Comparison of ENCODE assay signal across 28 cellular contexts in the genomic region with DNA sequence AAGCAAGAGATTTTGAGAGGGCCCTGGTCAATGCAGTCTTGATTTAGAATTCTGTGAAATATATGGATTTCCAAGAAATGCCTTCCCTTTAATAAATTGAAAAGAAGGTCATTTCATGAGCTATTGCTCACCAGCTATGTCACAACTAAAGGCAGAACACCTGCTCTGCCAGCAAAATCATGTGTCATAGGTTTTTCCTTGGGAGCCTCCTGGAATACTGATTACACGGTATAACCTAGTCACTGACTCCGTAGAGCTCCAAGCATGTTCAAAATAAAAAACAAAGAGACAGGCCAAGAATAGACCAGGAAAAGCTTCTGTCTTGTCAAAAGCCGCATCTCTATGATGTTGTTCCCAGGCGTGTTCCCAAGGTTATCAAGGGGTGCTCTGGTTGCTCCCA. TPM values are rescaled to one million over a fixed set of nuclear protein-coding genes. Genes with fewer than 3 reads are reported as not detected.
DNase-seq lines count a peak whose midpoint lies in the region; ATAC-seq and TF ChIP-seq lines count a peak whose summit lies in the region.
"Had no signal": no experiment of that assay in that cellular context is flagged by ENCODE, and none has a peak within 500 bp of the region (broad histone marks: within the 10 kb centered on the region; RNA-seq: fewer than 3 reads in every experiment).

No MANE protein-coding gene starts in this region.

- DNase-seq in DMS153 (lab: John Stamatoyannopoulos, UW) (peak; percentile 7), DMS153 treated with DMSO at 0.1 percent for 48 hours (lab: John Stamatoyannopoulos, UW; ENCODE audit: unreplicated experiment) (no peak), endodermal cell (no peak), foreskin keratinocyte (peak; percentile 65 to 71), renal cortical epithelial cell (ENCODE audit: low read depth) (peak; percentile 3), upper lobe of left lung (no peak), DMS79 (lab: John Stamatoyannopoulos, UW) (no peak), tibial nerve (ENCODE audit: low spot score in 2 of 2) (no peak)
- DNase-seq: BE2C, Calu3, EL, GDM1, GOT3, HFFc6, NCI-H1092 treated with DMSO at 0.1 percent for 48 hours, NCI-H1436, NCI-H1930, NCI-H2107, NCI-H524, NCI-H774, PC-9, Right ventricle myocardium superior had no signal

- no peak for TF ChIP-seq CTCF in endodermal cell (conservative IDR thresholded peaks at IDR 0.05)
- TF ChIP-seq CTCF in foreskin keratinocyte (conservative IDR thresholded peaks at IDR 0.05): no peak
- TF ChIP-seq CTCF in upper lobe of left lung (IDR thresholded peaks at IDR 0.05): no peak
- no peak for TF ChIP-seq CTCF in tibial nerve (IDR thresholded peaks at IDR 0.05)

- ATAC-seq in foreskin keratinocyte: peak; percentile 84
- ATAC-seq in upper lobe of left lung (ENCODE audit: low FRiP score in 2 of 2): no peak
- ATAC-seq: GM12878 had no signal

- no peak overlapping the region for H3K27ac Mint-ChIP-seq in endodermal cell
- H3K27ac Mint-ChIP-seq: CD14-positive monocyte, HFFc6 had no signal

- H3K27me3 Mint-ChIP-seq in endodermal cell (ENCODE audit: insufficient read depth): no peaks in the 10 kb centered on the region

- no peak for TF ChIP-seq POLR2A in upper lobe of left lung (IDR thresholded peaks at IDR 0.05)
- no peak for TF ChIP-seq POLR2A in tibial nerve (IDR thresholded peaks at IDR 0.05)

- peaks cover 45% of the 10 kb centered on the region for H3K4me1 Mint-ChIP-seq in endodermal cell

- H3K27me3 ChIP-seq in endodermal cell (ENCODE audit: control insufficient read depth, insufficient read depth, low read length, poor library complexity, severe bottlenecking) (no peaks in the 10 kb centered on the region), foreskin keratinocyte (no peaks in the 10 kb centered on the region), upper lobe of left lung (no peaks in the 10 kb centered on the region), tibial nerve (no peaks in the 10 kb centered on the region)
- H3K27me3 ChIP-seq: BE2C had no signal

- H3K4me1 ChIP-seq in endodermal cell (ENCODE audit: control insufficient read depth, insufficient read depth, low read length) (peaks cover 6% of the 10 kb centered on the region), foreskin keratinocyte (peaks cover 9% of the 10 kb centered on the region), upper lobe of left lung (no peaks in the 10 kb centered on the region), tibial nerve (peaks cover 0 to 3% (median 0%) of the 10 kb centered on the region in 4 donors)
- H3K4me1 ChIP-seq: BE2C, HAP-1, SJSA1 had no signal

- no peaks in the 10 kb centered on the region for H3K36me3 Mint-ChIP-seq in endodermal cell (ENCODE audit: low read depth)
- H3K36me3 Mint-ChIP-seq: CD14-positive monocyte had no signal

- H3K9me3 Mint-ChIP-seq in endodermal cell: no peaks in the 10 kb centered on the region
- H3K9me3 Mint-ChIP-seq: HFFc6 had no signal

- 94 to 100% methylated on average over 3 to 4 of the region's 4 CpGs for WGBS in endodermal cell (ENCODE audit: insufficient coverage in 1 of 2, insufficient read length in 1 of 2), 2 experiments
- 89 to 91% methylated on average over 4 of the region's 4 CpGs for WGBS in upper lobe of left lung, 2 donors
- 93 to 95% methylated on average over 4 of the region's 4 CpGs for WGBS in tibial nerve, 2 donors

- H3K9me3 ChIP-seq in endodermal cell (ENCODE audit: control insufficient read depth, low read length): peaks cover 9% of the 10 kb centered on the region
- H3K9me3 ChIP-seq in upper lobe of left lung: no peaks in the 10 kb centered on the region
- H3K9me3 ChIP-seq in tibial nerve: no peaks in the 10 kb centered on the region
- H3K9me3 ChIP-seq: BE2C, HAP-1, SJSA1 had no signal

- H3K27ac ChIP-seq in endodermal cell (ENCODE audit: low read depth, low read length) (no peak overlapping the region), foreskin keratinocyte (peak overlapping the region; percentile 60), upper lobe of left lung (no peak overlapping the region), tibial nerve (no peak overlapping the region)
- H3K27ac ChIP-seq: 22Rv1, KMS-11, PC-9, SJSA1 had no signal

- H3K9ac ChIP-seq in endodermal cell (ENCODE audit: extremely low read depth, low read length, poor library complexity, severe bottlenecking): no peak overlapping the region
- H3K9ac ChIP-seq: KMS-11 had no signal

- H3K4me3 Mint-ChIP-seq in endodermal cell: peak overlapping the region; percentile 13
- H3K4me3 Mint-ChIP-seq: CD14-positive monocyte, HFFc6 had no signal

- H3K4me3 ChIP-seq in endodermal cell (ENCODE audit: low read length) (no peak overlapping the region), upper lobe of left lung (no peak overlapping the region), tibial nerve (no peak overlapping the region)
- H3K4me3 ChIP-seq: GM12878, HAP-1, PC-9, SJSA1 had no signal

- no peaks in the 10 kb centered on the region for H3K36me3 ChIP-seq in endodermal cell (ENCODE audit: control insufficient read depth, insufficient read depth, low read length)
- no peaks in the 10 kb centered on the region for H3K36me3 ChIP-seq in upper lobe of left lung
- H3K36me3 ChIP-seq in tibial nerve: no peaks in the 10 kb centered on the region
- H3K36me3 ChIP-seq: BE2C, HAP-1, SJSA1 had no signal

- TF ChIP-seq EP300 in upper lobe of left lung (IDR thresholded peaks at IDR 0.05) (no peak), tibial nerve (IDR thresholded peaks at IDR 0.05) (no peak)

RNA-seq across cellular contexts. Expression of gene HSPH1, which starts 45.5 kb away (rescaled TPM):
- total RNA-seq in endodermal cell: 100 to 1,000 TPM in 1 of 2 donors, 10 to 100 TPM in 1; 88.0 to 120 TPM
- 58.8 TPM for polyA plus RNA-seq in endodermal cell (2013, experiment 1 of 2)
- 62.1 TPM for polyA plus RNA-seq in endodermal cell (2013, experiment 2 of 2)
- total RNA-seq in foreskin keratinocyte: 129 and 173 TPM in 2 replicates
- polyA plus RNA-seq in foreskin keratinocyte: 80.2 and 113 TPM in 2 replicates
- total RNA-seq in renal cortical epithelial cell: 50.0 and 102 TPM in 2 replicates
- total RNA-seq in upper lobe of left lung: 10 to 100 TPM; 32.5 to 93.1 (median 53.2) TPM
- total RNA-seq in tibial nerve: 10 to 100 TPM; 26.2 to 41.7 (median 30.0) TPM

Comparison
In these comparisons a context has a peak if more than half of its experiments do, and no peak if none do; other contexts are left out.
1. DNase-seq: peak in DMS153 (single experiment), foreskin keratinocyte (2 of 2) and renal cortical epithelial cell (single experiment); none in DMS153 treated with DMSO at 0.1 percent for 48 hours (single experiment), endodermal cell (single experiment), upper lobe of left lung (0 of 2), DMS79 (single experiment) and tibial nerve (0 of 2).